16 cellular contexts compared by ENCODE assay signal in genomic region chr7:28745351-28745750, GRCh38.
"Had no signal": no experiment of that assay in that cellular context is flagged by ENCODE, and none has a peak within 500 bp of the region (broad histone marks: within the 10 kb centered on the region; RNA-seq: fewer than 3 reads in every experiment).

No MANE protein-coding gene starts in this region.

- H3K9me3 ChIP-seq: neutrophil had no signal

- H3K27ac Mint-ChIP-seq: activated naive CD4-positive, alpha-beta T cell treated with anti-CD3 and anti-CD28 coated beads for 36 hours; activated naive CD8-positive, alpha-beta T cell treated with anti-CD3 and anti-CD28 coated beads, Interleukin-2, amount 50 U/mL, for 24 hours; activated T-helper 17 cell treated with anti-CD3 and anti-CD28 coated beads, Interleukin-2, amount 50 U/mL, for 72 hours; naive thymus-derived CD8-positive, alpha-beta T cell; T-helper 1 cell treated with Interleukin-12 subunit alpha and Interleukin-12 subunit beta and Interleukin-4 antibody, amounts not matched to agents 30 μg/mL and 1 μg/mL, for 36 hours had no signal

- H3K27ac ChIP-seq: neutrophil, WERI-Rb-1 had no signal

- H3K36me3 Mint-ChIP-seq: naive thymus-derived CD8-positive, alpha-beta T cell had no signal

- DNase-seq: activated CD4-positive, alpha-beta T cell treated with anti-CD3 and anti-CD28 coated beads, Interleukin-2, amount 50 U/mL, for 48 hours; activated naive CD4-positive, alpha-beta T cell treated with anti-CD3 and anti-CD28 coated beads for 36 hours; activated naive CD8-positive, alpha-beta T cell treated with anti-CD3 and anti-CD28 coated beads, Interleukin-2, amount 50 U/mL, for 24 hours; caudate nucleus; cortex of kidney; effector CD8-positive, alpha-beta T cell; foreskin fibroblast; glutamatergic neuron; naive thymus-derived CD8-positive, alpha-beta T cell; stimulated activated naive CD8-positive, alpha-beta T cell treated with anti-CD3 and anti-CD28 coated beads, Interleukin-15, amount 100 ng/mL, for 72 hours; WERI-Rb-1 had no signal

- H3K4me3 Mint-ChIP-seq: activated naive CD4-positive, alpha-beta T cell treated with anti-CD3 and anti-CD28 coated beads for 36 hours; activated naive CD8-positive, alpha-beta T cell treated with anti-CD3 and anti-CD28 coated beads, Interleukin-2, amount 50 U/mL, for 24 hours; activated T-helper 17 cell treated with anti-CD3 and anti-CD28 coated beads, Interleukin-2, amount 50 U/mL, for 72 hours; naive thymus-derived CD8-positive, alpha-beta T cell; stimulated activated naive CD8-positive, alpha-beta T cell treated with anti-CD3 and anti-CD28 coated beads, Interleukin-15, amount 100 ng/mL, for 72 hours; T-helper 1 cell treated with Interleukin-12 subunit alpha and Interleukin-12 subunit beta and Interleukin-4 antibody, amounts not matched to agents 30 μg/mL and 1 μg/mL, for 36 hours had no signal

- H3K4me3 ChIP-seq: lung, smooth muscle cell had no signal

- H3K4me1 Mint-ChIP-seq: activated naive CD8-positive, alpha-beta T cell treated with anti-CD3 and anti-CD28 coated beads, Interleukin-2, amount 50 U/mL, for 24 hours; activated T-helper 17 cell treated with anti-CD3 and anti-CD28 coated beads, Interleukin-2, amount 50 U/mL, for 72 hours; stimulated activated naive CD8-positive, alpha-beta T cell treated with anti-CD3 and anti-CD28 coated beads, Interleukin-15, amount 100 ng/mL, for 72 hours had no signal

- H3K27me3 Mint-ChIP-seq: activated T-helper 17 cell treated with anti-CD3 and anti-CD28 coated beads, Interleukin-2, amount 50 U/mL, for 72 hours; naive thymus-derived CD8-positive, alpha-beta T cell; stimulated activated naive CD8-positive, alpha-beta T cell treated with anti-CD3 and anti-CD28 coated beads, Interleukin-15, amount 100 ng/mL, for 72 hours had no signal

- ATAC-seq: activated naive CD8-positive, alpha-beta T cell treated with anti-CD3 and anti-CD28 coated beads, Interleukin-2, amount 50 U/mL, for 24 hours; activated T-helper 17 cell treated with anti-CD3 and anti-CD28 coated beads, Interleukin-2, amount 50 U/mL, for 72 hours; naive thymus-derived CD8-positive, alpha-beta T cell; stimulated activated naive CD8-positive, alpha-beta T cell treated with anti-CD3 and anti-CD28 coated beads, Interleukin-15, amount 100 ng/mL, for 72 hours had no signal

- H3K27me3 ChIP-seq: neutrophil had no signal

- H3K36me3 ChIP-seq: neutrophil, WERI-Rb-1 had no signal
